In the genomic region with DNA sequence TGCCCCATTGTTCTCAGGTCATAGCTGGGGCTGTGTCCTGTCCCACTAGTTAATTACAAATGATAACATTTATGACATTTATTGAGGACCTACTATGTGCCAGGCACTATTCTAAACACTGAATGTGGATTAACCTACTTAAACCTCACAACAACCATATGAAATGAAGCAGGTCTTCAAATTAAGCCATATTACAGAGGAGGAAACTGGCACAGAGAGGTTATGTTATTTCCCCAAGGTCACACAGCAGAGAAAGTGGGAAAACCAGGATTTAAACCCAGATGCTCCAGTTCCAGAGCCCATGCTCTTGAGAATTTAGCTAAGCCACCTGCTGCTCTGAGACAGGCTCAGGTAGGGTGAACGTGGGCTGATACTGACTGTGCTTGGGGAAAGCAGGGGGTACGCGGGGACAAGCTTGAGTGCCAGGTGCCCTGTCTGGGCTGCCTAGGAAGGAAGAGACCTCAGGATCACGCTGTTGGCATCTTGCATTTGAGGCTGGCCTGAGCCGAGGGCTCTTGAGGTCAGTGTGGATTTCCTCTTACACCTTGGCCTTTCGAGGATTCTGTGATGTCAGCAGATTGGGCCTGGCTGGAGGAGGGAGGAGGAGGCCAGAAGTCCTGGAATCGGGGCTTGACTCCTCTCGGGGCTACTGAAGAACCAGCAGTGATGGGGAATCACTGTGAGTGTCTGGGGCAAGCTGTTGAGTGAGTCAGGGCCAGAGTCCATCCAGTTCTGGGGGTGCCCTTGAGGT, we compare ENCODE assay signal across 1 cellular context.
TF ChIP-seq lines count a peak whose summit lies in the region.

No MANE protein-coding gene starts in this region.

TF ChIP-seq in K562, 482 proteins besides CTCF, POLR2A, EP300 and RAD21:
- TF ChIP-seq ZKSCAN1 (IDR thresholded peaks at IDR 0.05; ENCODE audit: low read depth, low read length): peak; percentile 93
- TF ChIP-seq MAFF (IDR thresholded peaks at IDR 0.05; ENCODE audit: low read length): peak; percentile 43
- TF ChIP-seq, protein P1, sequence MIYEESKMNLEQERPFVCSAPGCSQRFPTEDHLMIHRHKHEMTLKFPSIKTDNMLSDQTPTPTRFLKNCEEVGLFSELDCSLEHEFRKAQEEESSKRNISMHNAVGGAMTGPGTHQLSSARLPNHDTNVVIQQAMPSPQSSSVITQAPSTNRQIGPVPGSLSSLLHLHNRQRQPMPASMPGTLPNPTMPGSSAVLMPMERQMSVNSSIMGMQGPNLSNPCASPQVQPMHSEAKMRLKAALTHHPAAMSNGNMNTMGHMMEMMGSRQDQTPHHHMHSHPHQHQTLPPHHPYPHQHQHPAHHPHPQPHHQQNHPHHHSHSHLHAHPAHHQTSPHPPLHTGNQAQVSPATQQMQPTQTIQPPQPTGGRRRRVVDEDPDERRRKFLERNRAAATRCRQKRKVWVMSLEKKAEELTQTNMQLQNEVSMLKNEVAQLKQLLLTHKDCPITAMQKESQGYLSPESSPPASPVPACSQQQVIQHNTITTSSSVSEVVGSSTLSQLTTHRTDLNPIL (CRISPR knock-in tag; IDR thresholded peaks at IDR 0.05): no peak
- TF ChIP-seq NR1H2 (CRISPR knock-in tag; IDR thresholded peaks at IDR 0.05): no peak
- no peak for TF ChIP-seq TCF7 (IDR thresholded peaks at IDR 0.05; ENCODE audit: borderline replicate concordance)
- TF ChIP-seq RBM25 (IDR thresholded peaks at IDR 0.05; ENCODE audit: low read depth, low read length, severe bottlenecking): peak; percentile 91
- peak; percentile 63 for TF ChIP-seq C11orf30 (IDR thresholded peaks at IDR 0.05; ENCODE audit: low read depth)
- no peak for TF ChIP-seq CREM (IDR thresholded peaks at IDR 0.05; ENCODE audit: low read depth)
- TF ChIP-seq ZNF436 (CRISPR knock-in tag; IDR thresholded peaks at IDR 0.05): no peak
- TF ChIP-seq HDAC8 (tag; IDR thresholded peaks at IDR 0.05): no peak
- TF ChIP-seq SP2 (IDR thresholded peaks at IDR 0.05; ENCODE audit: extremely low read depth, low read depth, low read length, poor library complexity, severe bottlenecking): no peak
- 0 out of 2 replicates have a peak, but pooled peaks have one; percentile 44 for TF ChIP-seq ADNP (tag; IDR thresholded peaks at IDR 0.05)
- peak; percentile 79 for TF ChIP-seq ZFP36 (IDR thresholded peaks at IDR 0.05; ENCODE audit: low read depth, low read length, partially characterized antibody)
- TF ChIP-seq, protein P2, sequence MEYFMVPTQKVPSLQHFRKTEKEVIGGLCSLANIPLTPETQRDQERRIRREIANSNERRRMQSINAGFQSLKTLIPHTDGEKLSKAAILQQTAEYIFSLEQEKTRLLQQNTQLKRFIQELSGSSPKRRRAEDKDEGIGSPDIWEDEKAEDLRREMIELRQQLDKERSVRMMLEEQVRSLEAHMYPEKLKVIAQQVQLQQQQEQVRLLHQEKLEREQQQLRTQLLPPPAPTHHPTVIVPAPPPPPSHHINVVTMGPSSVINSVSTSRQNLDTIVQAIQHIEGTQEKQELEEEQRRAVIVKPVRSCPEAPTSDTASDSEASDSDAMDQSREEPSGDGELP (CRISPR knock-in tag; IDR thresholded peaks at IDR 0.05; ENCODE audit: borderline replicate concordance): no peak
- no peak for TF ChIP-seq TRIM24 (IDR thresholded peaks at IDR 0.05)
- 0 out of 2 replicates have a peak, but pooled peaks have one; percentile 38 for TF ChIP-seq CBX1 (IDR thresholded peaks at IDR 0.05; ENCODE audit: low read depth)
- peak; percentile 74 for TF ChIP-seq ZNF316 (IDR thresholded peaks at IDR 0.05)
- peak; percentile 68; the same call in 1 of the 2 replicates for TF ChIP-seq BCOR (IDR thresholded peaks at IDR 0.05)
- 0 out of 2 replicates have a peak, but pooled peaks have one; percentile 13 for TF ChIP-seq MAFG (tag; conservative IDR thresholded peaks at IDR 0.05)
